19 cellular contexts compared by ENCODE assay signal in genomic region chr9:136517012-136517743, GRCh38. TPM values are rescaled to one million over a fixed set of nuclear protein-coding genes. Genes with fewer than 3 reads are reported as not detected.
A peak's percentile ranks its signal among the peaks of the same experiment; 100 is the strongest.
DNase-seq lines count a peak whose midpoint lies in the region; ATAC-seq, FAIRE-seq and TF ChIP-seq lines count a peak whose summit lies in the region.
"Had no signal": no experiment of that assay in that cellular context is flagged by ENCODE, and none has a peak within 500 bp of the region (broad histone marks: within the 10 kb centered on the region; RNA-seq: fewer than 3 reads in every experiment).

No MANE protein-coding gene starts in this region.

- intact Hi-C loops in mucosa of descending colon (cut with DNase I, micrococcal nuclease) = no loop called here

- DNase-seq in substantia nigra (lab: John Stamatoyannopoulos, UW) (no peak), GM19239 (ENCODE audit: insufficient read length, low spot score) (no peak), mucosa of descending colon (no peak), AG08395 (ENCODE audit: low spot score) (no peak)
- DNase-seq: BE2C; CD4-positive, alpha-beta memory T cell; DMS153; DMS79 treated with DMSO at 0.1 percent for 48 hours; EL had no signal

- POLR2A ChIA-PET in HEK293 (lab: Yijun Ruan, JAX) = no interaction called here

- H3K27ac ChIP-seq in HEK293 (ENCODE audit: extremely low read depth, low read depth, low read length) = no peak overlapping the region
- H3K27ac ChIP-seq in layer of hippocampus (ENCODE audit: low read depth, low read length) = peak overlapping the region; percentile 48
- H3K27ac ChIP-seq in substantia nigra (ENCODE audit: low read depth, low read length, poor library complexity, severe bottlenecking) = peak overlapping the region; percentile 74
- H3K27ac ChIP-seq: C4-2B had no signal

- no peak for FAIRE-seq in GM19239 (lab: Jason Lieb, UNC)
- FAIRE-seq: A204.1, D721Med, G401.6, GM12891 had no signal

- peaks cover 0 to 50% of the 10 kb centered on the region in 2 experiments; a peak in 1 of 3 replicates for H3K36me3 ChIP-seq in HEK293 (ENCODE audit: control insufficient read depth in 2 of 2, insufficient read depth in 1 of 2, low read length in 2 of 2)
- peaks cover 14% of the 10 kb centered on the region for H3K36me3 ChIP-seq in mucosa of descending colon (ENCODE audit: low read depth)
- H3K36me3 ChIP-seq: BE2C had no signal

- no peaks in the 10 kb centered on the region for H3K9me3 Mint-ChIP-seq in brain
- H3K9me3 Mint-ChIP-seq: CD4-positive, alpha-beta memory T cell had no signal

- no peak for TF ChIP-seq CTCF in HEK293 (tag by site-specific recombination; IDR thresholded peaks at IDR 0.05)
- TF ChIP-seq CTCF in brain (conservative IDR thresholded peaks at IDR 0.05) = no peak
- TF ChIP-seq CTCF in mucosa of descending colon (IDR thresholded peaks at IDR 0.05) = no peak

- H3K9me3 ChIP-seq in HEK293 (ENCODE audit: control insufficient read depth, insufficient read depth, low read depth, low read length) (no peaks in the 10 kb centered on the region), mucosa of descending colon (no peaks in the 10 kb centered on the region)
- H3K9me3 ChIP-seq: BE2C had no signal

- no peak overlapping the region for H3K4me3 Mint-ChIP-seq in brain
- H3K4me3 Mint-ChIP-seq: CD4-positive, alpha-beta memory T cell had no signal

- peaks cover 4% of the 10 kb centered on the region for H3K36me3 Mint-ChIP-seq in brain

- H3K4me3 ChIP-seq in HEK293 (ENCODE audit: low read depth, low read length) (no peak overlapping the region), mucosa of descending colon (no peak overlapping the region)

- CTCF ChIA-PET in HEK293 (lab: Yijun Ruan, JAX) = no interaction called here

- H3K4me1 Mint-ChIP-seq in brain = peaks cover 12% of the 10 kb centered on the region
- H3K4me1 Mint-ChIP-seq: CD4-positive, alpha-beta memory T cell had no signal

- no peaks in the 10 kb centered on the region for H3K27me3 Mint-ChIP-seq in brain
- H3K27me3 Mint-ChIP-seq: CD4-positive, alpha-beta memory T cell had no signal

- no peak for ATAC-seq in HG03442 (IDR thresholded peaks at IDR 0.05; ENCODE audit: unreplicated experiment)
- ATAC-seq in mucosa of descending colon = no peak
- ATAC-seq: HCT116 had no signal

- no peaks in the 10 kb centered on the region for H3K27me3 ChIP-seq in layer of hippocampus (ENCODE audit: control insufficient read depth, insufficient read depth, low read length)
- H3K27me3 ChIP-seq: BE2C had no signal

- no peaks in the 10 kb centered on the region for H3K4me1 ChIP-seq in HEK293 (ENCODE audit: control insufficient read depth, insufficient read depth, low read length)
- H3K4me1 ChIP-seq in mucosa of descending colon (ENCODE audit: low read depth) = peaks cover 32% of the 10 kb centered on the region
- H3K4me1 ChIP-seq: BE2C had no signal

- peak overlapping the region in 3 of 5 experiments; percentile 48 to 71 (median 51) for H3K27ac Mint-ChIP-seq in brain
- H3K27ac Mint-ChIP-seq: CD4-positive, alpha-beta memory T cell had no signal

TF ChIP-seq in HEK293, 187 proteins besides CTCF, POLR2A, EP300 and RAD21:
- TF ChIP-seq HIC1 (tag by site-specific recombination; IDR thresholded peaks at IDR 0.05) (0 out of 2 replicates have a peak, but pooled peaks have one; percentile 9), GLIS2 (tag by site-specific recombination; IDR thresholded peaks at IDR 0.05) (peak; percentile 31; the same call in 1 of the 2 replicates), ZEB2 (tag by site-specific recombination; IDR thresholded peaks at IDR 0.05) (no peak)
TF ChIP-seq in HEK293: peak in this region for 2.

RNA-seq across cellular contexts. Expression of gene NOTCH1, which starts 28.7 kb away (rescaled TPM):
- 12.3 TPM for polyA plus RNA-seq in brain (ENCODE audit: insufficient read depth, low read depth, low replicate concordance)
- total RNA-seq in mucosa of descending colon = 100 to 1,000 TPM in 1 of 3 donors, 10 to 100 TPM in 2; 59.0 to 101 (median 72.6) TPM

RNA-seq across cellular contexts. Expression of gene SEC16A, which starts 34.3 kb away (rescaled TPM):
- 80.6 TPM for polyA plus RNA-seq in brain (ENCODE audit: insufficient read depth, low read depth, low replicate concordance)
- 10 to 100 TPM; 60.0 to 69.5 (median 69.3) TPM for total RNA-seq in mucosa of descending colon
